In the genomic region with DNA sequence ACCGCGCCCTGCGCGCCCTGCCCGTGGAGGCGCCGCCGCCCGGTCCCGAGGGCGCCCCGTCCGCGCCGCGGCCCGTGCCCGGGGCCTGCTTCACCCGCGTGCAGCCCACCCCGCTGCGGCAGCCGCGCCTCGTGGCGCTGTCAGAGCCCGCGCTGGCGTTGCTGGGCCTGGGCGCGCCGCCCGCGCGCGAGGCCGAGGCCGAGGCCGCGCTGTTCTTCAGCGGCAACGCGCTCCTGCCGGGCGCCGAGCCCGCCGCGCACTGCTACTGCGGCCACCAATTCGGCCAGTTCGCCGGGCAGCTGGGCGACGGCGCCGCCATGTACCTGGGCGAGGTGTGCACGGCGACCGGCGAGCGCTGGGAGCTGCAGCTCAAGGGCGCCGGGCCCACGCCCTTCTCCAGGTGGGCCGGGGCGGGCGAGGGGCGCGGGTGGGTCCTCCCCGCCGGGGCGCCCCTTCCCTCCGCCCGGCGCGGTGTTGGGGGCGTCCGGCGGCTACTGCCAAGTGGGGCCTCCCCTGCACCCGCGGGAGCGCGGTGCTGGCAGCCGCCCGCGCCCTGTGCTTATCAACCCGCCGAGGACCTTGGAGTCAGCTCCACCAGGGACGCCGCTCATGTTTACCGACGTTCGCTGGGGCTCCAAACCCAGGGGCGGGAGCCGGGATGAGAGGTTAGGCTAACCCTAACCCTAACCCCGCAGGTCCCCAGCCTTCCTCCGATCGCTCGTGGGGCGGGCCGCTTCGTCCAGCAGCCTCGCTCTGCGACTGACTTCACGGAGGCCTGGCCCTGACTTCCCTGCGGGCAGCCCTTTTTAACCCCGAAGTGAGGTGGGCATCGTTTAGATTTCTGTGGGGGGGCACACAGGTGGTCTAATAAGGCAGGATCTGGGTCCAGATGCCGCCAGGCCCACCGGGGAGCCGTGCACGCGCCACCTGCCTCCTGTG, we compare ENCODE assay signal across 8 cellular contexts. TPM values are rescaled to one million over a fixed set of nuclear protein-coding genes. Genes with fewer than 3 reads are reported as not detected.
A peak's percentile ranks its signal among the peaks of the same experiment; 100 is the strongest.
DNase-seq lines count a peak whose midpoint lies in the region; ATAC-seq, FAIRE-seq and TF ChIP-seq lines count a peak whose summit lies in the region.

No MANE protein-coding gene starts in this region.

- no peak for TF ChIP-seq EP300 in tibial nerve (IDR thresholded peaks at IDR 0.05)

- H3K4me2 ChIP-seq in DOHH2 (ENCODE audit: low read length): peak overlapping the region; percentile 98
- peak overlapping the region; percentile 92 for H3K4me2 ChIP-seq in Karpas-422 (ENCODE audit: low read depth, low read length, poor library complexity, severe bottlenecking)

- TF ChIP-seq CTCF in DOHH2 (IDR thresholded peaks at IDR 0.05; ENCODE audit: low read depth, low read length, poor library complexity, severe bottlenecking) (peak; percentile 25), breast epithelium (IDR thresholded peaks at IDR 0.05) (no peak), right lobe of liver (IDR thresholded peaks at IDR 0.05) (no peak), tibial nerve (IDR thresholded peaks at IDR 0.05) (no peak)

- H3K9me2 ChIP-seq in DOHH2 (replicated peaks; ENCODE audit: control insufficient read depth, low read length) (no peaks in the 10 kb centered on the region), Karpas-422 (replicated peaks; ENCODE audit: insufficient read depth, low read length) (no peaks in the 10 kb centered on the region)

- no peaks in the 10 kb centered on the region for H3K27me3 ChIP-seq in DOHH2 (ENCODE audit: control insufficient read depth, low read length)
- no peaks in the 10 kb centered on the region for H3K27me3 ChIP-seq in Karpas-422 (ENCODE audit: low read length)
- no peaks in the 10 kb centered on the region for H3K27me3 ChIP-seq in breast epithelium
- H3K27me3 ChIP-seq in right lobe of liver: no peaks in the 10 kb centered on the region
- H3K27me3 ChIP-seq in tibial nerve: no peaks in the 10 kb centered on the region

- intact Hi-C loops in breast epithelium (cut with DNase I; ENCODE audit: low total_unique reads): loop anchor here (10.0 kb wide), 1 partner anchor 47 kb away; no protein-coding TSS in a partner anchor
- intact Hi-C loops in right lobe of liver (cut with DNase I): no loop called here

- H4K20me1 ChIP-seq in DOHH2 (ENCODE audit: control insufficient read depth, insufficient read depth, low read depth, low read length): peaks cover 11% of the 10 kb centered on the region; the same call in 1 of the 2 replicates
- peaks cover 3% of the 10 kb centered on the region; the same call in 1 of the 2 replicates for H4K20me1 ChIP-seq in Karpas-422 (ENCODE audit: insufficient read depth, low read depth, low read length)

- peak; percentile 24 for ATAC-seq in GM21723 (IDR thresholded peaks at IDR 0.05; ENCODE audit: unreplicated experiment)
- peak in 2 of 4 donors; percentile 1 to 28 for ATAC-seq in right lobe of liver
- no peak for ATAC-seq in GM21423 (IDR thresholded peaks at IDR 0.05; ENCODE audit: unreplicated experiment)

- peak overlapping the region; percentile 87 for H3K9ac ChIP-seq in Karpas-422 (ENCODE audit: low read length)

- H3K27ac ChIP-seq in DOHH2 (ENCODE audit: low read depth, low read length) (peak overlapping the region; percentile 81), Karpas-422 (ENCODE audit: low read length) (peak overlapping the region; percentile 81), breast epithelium (peak overlapping the region; percentile 71 to 90), right lobe of liver (peak overlapping the region; percentile 72 to 98 (median 83)), tibial nerve (peak overlapping the region in 3 of 4 donors; percentile 55 to 92 (median 90))

- H3K4me3 ChIP-seq in DOHH2 (ENCODE audit: low read length) (peak overlapping the region; percentile 100), Karpas-422 (ENCODE audit: low read length) (peak overlapping the region; percentile 92), breast epithelium (peak overlapping the region; percentile 66 to 89 (median 76)), right lobe of liver (peak overlapping the region; percentile 78 to 90 (median 82)), tibial nerve (peak overlapping the region; percentile 62 to 80 (median 70))

- H3F3A ChIP-seq in DOHH2 (ENCODE audit: control insufficient read depth, insufficient read depth): peaks cover 11% of the 10 kb centered on the region

- DNase-seq in Karpas-422: peak; percentile 61
- DNase-seq in breast epithelium (ENCODE audit: low spot score in 2 of 2): no peak
- no peak for DNase-seq in right lobe of liver
- DNase-seq in tibial nerve (ENCODE audit: low spot score in 2 of 2): no peak
- DNase-seq in GM12892 (ENCODE audit: insufficient read length): no peak

- TF ChIP-seq POLR2A in breast epithelium (IDR thresholded peaks at IDR 0.05): no peak
- no peak for TF ChIP-seq POLR2A in right lobe of liver (IDR thresholded peaks at IDR 0.05)
- TF ChIP-seq POLR2A in tibial nerve (IDR thresholded peaks at IDR 0.05): no peak
- no peak for TF ChIP-seq POLR2A in GM12892 (IDR thresholded peaks at IDR 0.05; ENCODE audit: low read depth, low read length)

- H3K9me3 ChIP-seq in DOHH2 (ENCODE audit: control insufficient read depth, insufficient read depth, low read length) (no peaks in the 10 kb centered on the region), Karpas-422 (ENCODE audit: low read length) (no peaks in the 10 kb centered on the region), breast epithelium (no peaks in the 10 kb centered on the region), right lobe of liver (no peaks in the 10 kb centered on the region), tibial nerve (no peaks in the 10 kb centered on the region)

- H3K4me1 ChIP-seq in DOHH2 (ENCODE audit: control insufficient read depth, low read length) (peaks cover 52% of the 10 kb centered on the region), Karpas-422 (ENCODE audit: low read length) (peaks cover 61% of the 10 kb centered on the region), breast epithelium (no peaks in the 10 kb centered on the region), right lobe of liver (peaks cover 0 to 47% (median 13%) of the 10 kb centered on the region in 4 donors), tibial nerve (peaks cover 0 to 49% (median 19%) of the 10 kb centered on the region in 4 donors)

- H3K79me2 ChIP-seq in DOHH2 (ENCODE audit: control insufficient read depth, low read length) (peaks cover 72% of the 10 kb centered on the region), Karpas-422 (ENCODE audit: low read length) (peaks cover 28% of the 10 kb centered on the region)

- 0% methylated on average over 5 of the region's 115 CpGs for WGBS in right lobe of liver (ENCODE audit: insufficient coverage, low coverage, low lambda C conversion rate, missing lambda C conversion rate)
- 4 to 8% methylated on average over 24 to 31 of the region's 115 CpGs for WGBS in tibial nerve, 2 donors

- FAIRE-seq in GM12892 (lab: Jason Lieb, UNC): no peak

- H3K36me3 ChIP-seq in DOHH2 (ENCODE audit: control insufficient read depth, low read length) (peaks cover 81% of the 10 kb centered on the region), Karpas-422 (ENCODE audit: insufficient read depth, low read length) (peaks cover 6% of the 10 kb centered on the region; the same call in 1 of the 2 replicates), breast epithelium (no peaks in the 10 kb centered on the region), right lobe of liver (peaks cover 0 to 10% (median 2%) of the 10 kb centered on the region in 4 donors), tibial nerve (peaks cover 0 to 48% (median 0%) of the 10 kb centered on the region in 3 donors)

- H2AFZ ChIP-seq in Karpas-422 (ENCODE audit: low read length): no peak overlapping the region

RNA-seq across cellular contexts. Expression of a gene that starts 0.6 kb away (rescaled TPM):
- 20.0 and 64.1 TPM in 2 replicates for total RNA-seq in Karpas-422 (2014; rRNA removed; shearing (Covaris generic); ENCODE audit: low replicate concordance)
- total RNA-seq in breast epithelium (10 to 100 TPM; 24.3 to 32.3 (median 31.8) TPM), right lobe of liver (10 to 100 TPM; 51.1 to 67.8 (median 59.2) TPM), tibial nerve (10 to 100 TPM; 36.1 to 66.6 (median 44.8) TPM)
- 4.9 TPM for polyA plus RNA-seq in GM12892 (2012; ENCODE audit: missing spikeins)

RNA-seq across cellular contexts. Expression of a gene that starts 15.7 kb away (rescaled TPM):
- total RNA-seq in Karpas-422 (2014; rRNA removed; shearing (Covaris generic); ENCODE audit: low replicate concordance): 46.7 and 117 TPM in 2 replicates
- total RNA-seq in breast epithelium (10 to 100 TPM; 17.3 to 35.7 (median 28.2) TPM), right lobe of liver (10 to 100 TPM; 18.9 to 30.2 (median 22.8) TPM), tibial nerve (10 to 100 TPM; 22.4 to 71.4 (median 27.1) TPM)
- 23.8 TPM for polyA plus RNA-seq in GM12892 (2012; ENCODE audit: missing spikeins)

RNA-seq across cellular contexts. Expression of a gene that starts 30.9 kb away (rescaled TPM):
- total RNA-seq in Karpas-422 (2014; rRNA removed; shearing (Covaris generic); ENCODE audit: low replicate concordance): not detected in 2 replicates
- total RNA-seq in breast epithelium (1 to 10 TPM in 2 of 3 donors, under 1 TPM in 1; 0.64 to 2.0 (median 1.8) TPM), right lobe of liver (10 to 100 TPM in 1 of 6 experiments, 1 to 10 TPM in 5; 3.9 to 12.3 (median 7.2) TPM), tibial nerve (under 1 TPM in 1 of 4 donors, not detected in 3; 0.30 TPM)
- polyA plus RNA-seq in GM12892 (2012; ENCODE audit: missing spikeins): 0.19 TPM

RNA-seq across cellular contexts. Expression of a gene that starts 43.4 kb away (rescaled TPM):
- 16.9 and 32.5 TPM in 2 replicates for total RNA-seq in Karpas-422 (2014; rRNA removed; shearing (Covaris generic); ENCODE audit: low replicate concordance)
- total RNA-seq in breast epithelium: 10 to 100 TPM; 34.2 to 66.2 (median 59.6) TPM
- total RNA-seq in right lobe of liver: 10 to 100 TPM; 10.4 to 22.6 (median 14.6) TPM
- total RNA-seq in tibial nerve: 100 to 1,000 TPM in 1 of 4 donors, 10 to 100 TPM in 3; 72.2 to 127 (median 78.6) TPM
- 18.1 TPM for polyA plus RNA-seq in GM12892 (2012; ENCODE audit: missing spikeins)

RNA-seq across cellular contexts. Expression of a gene that starts 49.6 kb away (rescaled TPM):
- total RNA-seq in Karpas-422 (2014; rRNA removed; shearing (Covaris generic); ENCODE audit: low replicate concordance): 42.3 and 89.8 TPM in 2 replicates
- total RNA-seq in breast epithelium (10 to 100 TPM; 22.9 to 35.7 (median 29.4) TPM), right lobe of liver (10 to 100 TPM; 19.6 to 30.5 (median 23.0) TPM), tibial nerve (100 to 1,000 TPM in 1 of 4 donors, 10 to 100 TPM in 3; 41.2 to 105 (median 55.4) TPM)
- polyA plus RNA-seq in GM12892 (2012; ENCODE audit: missing spikeins): 13.0 TPM
